ENCODE assay signal across 33 cellular contexts in genomic region chr11:116221351-116221750, GRCh38.
"Had no signal": no experiment of that assay in that cellular context is flagged by ENCODE, and none has a peak within 500 bp of the region (broad histone marks: within the 10 kb centered on the region; RNA-seq: fewer than 3 reads in every experiment).

No MANE protein-coding gene starts in this region.

- H3K36me3 ChIP-seq: breast epithelium, cardiac muscle cell, colonic mucosa, esophagus squamous epithelium, gastroesophageal sphincter, heart right ventricle, WERI-Rb-1 had no signal

- H3K9me3 ChIP-seq: breast epithelium, colonic mucosa, esophagus squamous epithelium, gastroesophageal sphincter, heart right ventricle had no signal

- H3K27me3 ChIP-seq: breast epithelium, cardiac muscle cell, colonic mucosa had no signal

- H3K4me3 ChIP-seq: breast epithelium, cardiac muscle cell, colonic mucosa, esophagus squamous epithelium, gastroesophageal sphincter, heart right ventricle had no signal

- FAIRE-seq: endothelial cell of umbilical vein had no signal

- DNase-seq: activated B cell treated with CpG ODN at 0.5 μM for 24 hours; activated CD4-positive, alpha-beta T cell treated with anti-CD3 and anti-CD28 coated beads for 48 hours; activated CD4-positive, alpha-beta T cell treated with anti-CD3 and anti-CD28 coated beads, Interleukin-2, amount 50 U/mL, for 1 hour; activated CD4-positive, alpha-beta T cell treated with anti-CD3 and anti-CD28 coated beads, Interleukin-2, amount 50 U/mL, for 48 hours; activated CD8-positive, alpha-beta memory T cell treated with anti-CD3 and anti-CD28 coated beads for 24 hours; activated CD8-positive, alpha-beta T cell treated with anti-CD3 and anti-CD28 coated beads for 36 hours; activated effector memory CD4-positive, alpha-beta T cell treated with Interleukin-2 at 50 U/mL for 16 hours; activated gamma-delta T cell treated with Interleukin-2 at 50 U/mL for 16 hours; activated naive CD4-positive, alpha-beta T cell treated with anti-CD3 and anti-CD28 coated beads, Interleukin-2, amount 50 U/mL, for 16 hours; activated naive CD4-positive, alpha-beta T cell treated with Interleukin-2 at 50 U/mL for 16 hours; activated T-cell treated with anti-CD3 and anti-CD28 coated beads, Interleukin-2, amount 50 U/mL, for 4 hours; amniotic stem cell; anterior cingulate cortex; central memory CD4-positive, alpha-beta T cell; cerebellar nuclear complex; colonic mucosa; effector CD8-positive, alpha-beta T cell; esophagus squamous epithelium; foreskin melanocyte; heart right ventricle; T-helper 17 cell; T1000; WERI-Rb-1 had no signal

- H3K27ac Mint-ChIP-seq: activated B cell treated with CpG ODN at 0.5 μM for 24 hours; activated CD8-positive, alpha-beta T cell treated with anti-CD3 and anti-CD28 coated beads for 36 hours; activated naive CD8-positive, alpha-beta T cell; activated T-helper 17 cell treated with anti-CD3 and anti-CD28 coated beads, Interleukin-2, amount 50 U/mL, for 72 hours; T-helper 17 cell; T-helper 2 cell treated with Interferon-gamma antibody and Interleukin-4, amounts not matched to agents 5 μg/mL and 100 μg/mL, for 36 hours had no signal

- H3K4me3 Mint-ChIP-seq: activated B cell treated with CpG ODN at 0.5 μM for 24 hours; activated CD8-positive, alpha-beta T cell treated with anti-CD3 and anti-CD28 coated beads for 36 hours; activated naive CD8-positive, alpha-beta T cell; activated T-cell treated with anti-CD3 and anti-CD28 coated beads, Interleukin-2, amount 50 U/mL, for 4 hours; activated T-helper 17 cell treated with anti-CD3 and anti-CD28 coated beads, Interleukin-2, amount 50 U/mL, for 72 hours; brain; T-helper 17 cell; T-helper 2 cell treated with Interferon-gamma antibody and Interleukin-4, amounts not matched to agents 5 μg/mL and 100 μg/mL, for 36 hours had no signal

- H3K27me3 Mint-ChIP-seq: activated B cell treated with CpG ODN at 0.5 μM for 24 hours; activated CD8-positive, alpha-beta T cell treated with anti-CD3 and anti-CD28 coated beads for 36 hours had no signal

- H3K4me1 Mint-ChIP-seq: activated B cell treated with CpG ODN at 0.5 μM for 24 hours; activated T-helper 17 cell treated with anti-CD3 and anti-CD28 coated beads, Interleukin-2, amount 50 U/mL, for 72 hours; T-helper 17 cell had no signal

- H3K9me3 Mint-ChIP-seq: activated CD8-positive, alpha-beta T cell treated with anti-CD3 and anti-CD28 coated beads for 36 hours; activated T-cell treated with anti-CD3 and anti-CD28 coated beads, Interleukin-2, amount 50 U/mL, for 4 hours; activated T-helper 17 cell treated with anti-CD3 and anti-CD28 coated beads, Interleukin-2, amount 50 U/mL, for 72 hours; T-helper 2 cell treated with Interferon-gamma antibody and Interleukin-4, amounts not matched to agents 5 μg/mL and 100 μg/mL, for 36 hours had no signal

- H3K4me1 ChIP-seq: colonic mucosa, gastroesophageal sphincter had no signal

- H3K27ac ChIP-seq: breast epithelium, cardiac muscle cell, colonic mucosa, epithelial cell of prostate, esophagus squamous epithelium, gastroesophageal sphincter, heart right ventricle, WERI-Rb-1 had no signal

- ATAC-seq: activated CD4-positive, CD25-positive, alpha-beta regulatory T cell treated with anti-CD3 and anti-CD28 coated beads, Interleukin-2, amount 50 U/mL, for 24 hours; activated CD8-positive, alpha-beta T cell treated with anti-CD3 and anti-CD28 coated beads for 36 hours; activated T-cell treated with anti-CD3 and anti-CD28 coated beads, Interleukin-2, amount 50 U/mL, for 4 hours; activated T-helper 17 cell treated with anti-CD3 and anti-CD28 coated beads, Interleukin-2, amount 50 U/mL, for 72 hours; gastroesophageal sphincter; heart right ventricle; T-helper 17 cell had no signal

- H3K36me3 Mint-ChIP-seq: activated naive CD8-positive, alpha-beta T cell had no signal
